In the genomic region with DNA sequence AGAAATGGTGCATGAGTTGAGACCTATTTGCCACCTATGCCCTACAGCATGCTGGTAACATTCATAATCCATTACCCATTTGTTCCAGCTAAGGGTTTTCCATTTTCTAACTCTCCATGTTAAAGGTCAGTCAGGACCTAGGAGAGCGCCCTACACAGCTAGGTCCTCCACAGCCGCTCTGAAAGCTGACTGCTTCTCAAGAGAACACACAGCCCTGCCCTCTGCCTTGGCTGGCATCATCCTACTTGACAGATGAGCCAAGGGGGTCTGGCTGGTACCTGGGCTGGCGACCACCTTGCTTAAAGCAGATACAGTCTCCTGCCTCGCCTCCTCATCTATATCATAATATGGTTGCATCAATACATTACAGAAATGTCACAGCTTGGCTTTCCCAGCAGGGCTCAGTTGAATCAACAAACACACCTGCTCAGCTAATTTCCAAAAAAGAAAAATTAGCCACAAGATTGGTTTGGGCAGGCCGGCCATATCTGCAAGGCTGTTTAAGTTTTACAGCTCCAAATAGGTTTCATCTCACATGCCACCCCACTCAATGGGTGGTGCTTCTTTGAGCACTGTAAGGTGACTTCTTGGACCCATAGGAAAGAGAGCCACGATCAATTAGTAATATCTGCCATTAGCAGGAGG, we compare ENCODE assay signal across 15 cellular contexts. TPM values are rescaled to one million over a fixed set of nuclear protein-coding genes. Genes with fewer than 3 reads are reported as not detected.
DNase-seq lines count a peak whose midpoint lies in the region; ATAC-seq, FAIRE-seq and TF ChIP-seq lines count a peak whose summit lies in the region.
"Had no signal": no experiment of that assay in that cellular context is flagged by ENCODE, and none has a peak within 500 bp of the region (broad histone marks: within the 10 kb centered on the region; RNA-seq: fewer than 3 reads in every experiment).

No MANE protein-coding gene starts in this region.

- H3K9me3 ChIP-seq in GM12878 (replicated peaks; ENCODE audit: control insufficient read depth, insufficient read depth, low read length) (no peaks in the 10 kb centered on the region), BE2C (no peaks in the 10 kb centered on the region; the same call in 1 of the 2 replicates)
- H3K9me3 ChIP-seq: SJSA1 had no signal

- no peak for TF ChIP-seq EP300 in Ishikawa (IDR thresholded peaks at IDR 0.05; ENCODE audit: borderline replicate concordance)
- TF ChIP-seq EP300 in GM12878 (IDR thresholded peaks at IDR 0.05; ENCODE audit: borderline replicate concordance in 1 of 2, control insufficient read depth in 1 of 2, low read depth in 2 of 2, low read length in 2 of 2): no peak

- H3K27me3 ChIP-seq in GM12878 (replicated peaks in 1 of 2; ENCODE audit: control insufficient read depth in 2 of 2, insufficient read depth in 2 of 2, low read length in 1 of 2) (no peaks in the 10 kb centered on the region; a peak in 1 of 4 replicates), BE2C (no peaks in the 10 kb centered on the region)
- H3K27me3 ChIP-seq: SJSA1 had no signal

- no TSS peak for BruUV-seq in GM12878 (replicated peaks; lab: Mats Ljungman, UMichigan)

- H3K79me2 ChIP-seq in GM12878 (ENCODE audit: control insufficient read depth, insufficient read depth, low read length): no peaks in the 10 kb centered on the region

- H3K4me2 ChIP-seq in GM12878 (ENCODE audit: control insufficient read depth, insufficient read depth): no peak overlapping the region

- no peaks in the 10 kb centered on the region for H3K4me1 ChIP-seq in GM12878 (ENCODE audit: control insufficient read depth, insufficient read depth, low read length)
- H3K4me1 ChIP-seq in BE2C: no peaks in the 10 kb centered on the region

- DNase-seq in Caki2 (ENCODE audit: low read depth) (peak; percentile 13), GM12878 (ENCODE audit: low read depth, low spot score) (no peak), left colon (peak in 1 of 2 donors; percentile 10), SHP77 (lab: John Stamatoyannopoulos, UW) (no peak), NCI-H1694 treated with DMSO at 0.1 percent for 48 hours (lab: John Stamatoyannopoulos, UW) (no peak), BE2C (no peak)
- DNase-seq: activated CD4-positive, alpha-beta T cell treated with anti-CD3 and anti-CD28 coated beads, Interleukin-2, amount 50 U/mL, for 1 hour; activated naive CD8-positive, alpha-beta T cell treated with anti-CD3 and anti-CD28 coated beads, Interleukin-2, amount 10 ng/mL, durations not matched to agents 7 days and 5 days; CD8-positive, alpha-beta memory T cell; effector memory CD8-positive, alpha-beta T cell; NCI-H2227 treated with DMSO at 0.1 percent for 48 hours; stimulated activated CD4-positive, alpha-beta T cell treated with anti-CD3 and anti-CD28 coated beads, Interleukin-1b, Interleukin-23, amount 100 ng/mL, for 48 hours had no signal

- no peak for TF ChIP-seq POLR2A in GM12878 (IDR thresholded peaks at IDR 0.05; ENCODE audit: low read depth, low read length)

- intact Hi-C loops in GM12878 (cut with micrococcal nuclease; ENCODE audit: unreplicated experiment) (no loop called here), left colon (cut with DNase I, micrococcal nuclease) (no loop called here)

- in situ Hi-C loops in Caki2 (cut with HindIII; ENCODE audit: low pct_unique_long_range_greater_than_20kb, low sequenced_read_pairs): loop anchor here (25.0 kb wide), 1 partner anchor 109 kb away; no protein-coding TSS in a partner anchor
- in situ Hi-C loops in GM12878 (cut with MboI): no loop called here

- no peaks in the 10 kb centered on the region for H3K36me3 ChIP-seq in GM12878 (ENCODE audit: control insufficient read depth in 2 of 2, insufficient read depth in 2 of 2, low read length in 1 of 2)
- no peaks in the 10 kb centered on the region for H3K36me3 ChIP-seq in BE2C
- H3K36me3 ChIP-seq: SJSA1 had no signal

- RAD21 ChIA-PET in GM12878 (lab: Charles Lee; ENCODE audit: unreplicated experiment): no interaction called here

- TF ChIP-seq RAD21 in Ishikawa (IDR thresholded peaks at IDR 0.05; ENCODE audit: low read depth) (no peak), GM12878 (IDR thresholded peaks at IDR 0.05; ENCODE audit: insufficient read depth, low read depth, low read length) (no peak)

- H3K9ac ChIP-seq in GM12878 (ENCODE audit: control insufficient read depth, insufficient read depth, low read length): no peak overlapping the region

- H3K4me3 ChIP-seq in GM12878: no peak overlapping the region
- no peak overlapping the region for H3K4me3 ChIP-seq in BE2C (ENCODE audit: low read depth, low read length)
- H3K4me3 ChIP-seq: SJSA1 had no signal

- TF ChIP-seq CTCF in GM12878 (IDR thresholded peaks at IDR 0.05 in 2 of 3, conservative IDR thresholded peaks at IDR 0.05 in 1 of 3; ENCODE audit: control insufficient read depth in 2 of 3, extremely low read depth in 1 of 3, insufficient read depth in 1 of 3, low read depth in 3 of 3, low read length in 3 of 3) (no peak), BE2C (IDR thresholded peaks at IDR 0.05; ENCODE audit: low read depth, low read length) (no peak)

- CTCF ChIA-PET in GM12878 (lab: Yijun Ruan, JAX): interaction anchor here (0.6 to 4.0 kb wide), 2 partner anchors 14 to 516 kb away, joined by 3 to 26 read pairs; no protein-coding TSS in a partner anchor

- H2AFZ ChIP-seq in GM12878 (ENCODE audit: control insufficient read depth, low read depth, low read length): no peak overlapping the region

- POLR2A ChIA-PET in GM12878 (lab: Charles Lee): no interaction called here

- no peak for FAIRE-seq in GM12878 (lab: Jason Lieb, UNC)

- SMC1A ChIA-PET in GM12878 (lab: Charles Lee; ENCODE audit: uncharacterized antibody, unreplicated experiment): interaction anchor here (1.5 kb wide), 1 partner anchor 14 kb away, joined by 3 read pairs; no protein-coding TSS in a partner anchor

- 50% methylated on average over 6 of the region's 6 CpGs for WGBS in GM12878 (ENCODE audit: insufficient coverage, insufficient replicate concordance, low lambda C conversion rate, missing lambda C conversion rate)

- H3K27ac ChIP-seq in GM12878 (ENCODE audit: control insufficient read depth, insufficient read depth): no peak overlapping the region
- H3K27ac ChIP-seq: SJSA1 had no signal

- H4K20me1 ChIP-seq in GM12878 (ENCODE audit: control insufficient read depth, insufficient read depth): no peaks in the 10 kb centered on the region

- ATAC-seq in GM12878 (peak; percentile 37; the same call in 1 of the 3 replicates), left colon (peak; percentile 41), GM19397 (IDR thresholded peaks at IDR 0.05; ENCODE audit: unreplicated experiment) (no peak)
- ATAC-seq: effector memory CD8-positive, alpha-beta T cell had no signal

TF ChIP-seq in Ishikawa, 13 proteins besides CTCF, POLR2A, EP300 and RAD21 (continues in another document):
- TF ChIP-seq FOXM1 (IDR thresholded peaks at IDR 0.05; ENCODE audit: borderline replicate concordance, low read depth) (no peak), TEAD4 (IDR thresholded peaks at IDR 0.05) (no peak), CREB1 (IDR thresholded peaks at IDR 0.05; ENCODE audit: low read depth) (no peak), ZBTB7A (IDR thresholded peaks at IDR 0.05; ENCODE audit: low read depth) (no peak), TAF1 (IDR thresholded peaks at IDR 0.05; ENCODE audit: low read depth) (no peak), EGR1 (IDR thresholded peaks at IDR 0.05) (no peak), YY1 (IDR thresholded peaks at IDR 0.05; ENCODE audit: low read depth) (peak; percentile 40; the same call in 1 of the 2 replicates)
- TF ChIP-seq, protein P1, sequence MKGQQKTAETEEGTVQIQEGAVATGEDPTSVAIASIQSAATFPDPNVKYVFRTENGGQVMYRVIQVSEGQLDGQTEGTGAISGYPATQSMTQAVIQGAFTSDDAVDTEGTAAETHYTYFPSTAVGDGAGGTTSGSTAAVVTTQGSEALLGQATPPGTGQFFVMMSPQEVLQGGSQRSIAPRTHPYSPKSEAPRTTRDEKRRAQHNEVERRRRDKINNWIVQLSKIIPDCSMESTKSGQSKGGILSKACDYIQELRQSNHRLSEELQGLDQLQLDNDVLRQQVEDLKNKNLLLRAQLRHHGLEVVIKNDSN (IDR thresholded peaks at IDR 0.05): no peak

TF ChIP-seq in GM12878, 131 proteins besides CTCF, POLR2A, EP300 and RAD21 (continues in another document):
- TF ChIP-seq SP1 (IDR thresholded peaks at IDR 0.05; ENCODE audit: low read depth, low read length): no peak
- no peak for TF ChIP-seq BCL11A (IDR thresholded peaks at IDR 0.05; ENCODE audit: low read depth, low read length)

RNA-seq across cellular contexts. Expression of gene TLL2, which starts 17.3 kb away (rescaled TPM):
- 1.3 and 3.8 TPM in 2 replicates for total RNA-seq in Caki2 (2014; rRNA removed; shearing (Covaris generic); ENCODE audit: low replicate concordance)
- 1.0 and 1.1 TPM in 2 replicates for total RNA-seq in GM12878 (2013; cell fraction: nucleolus; rRNA removed)
- total RNA-seq in GM12878 (2014; rRNA removed): 0.33 and 0.34 TPM in 2 replicates
- total RNA-seq in GM12878 (2014; rRNA removed; fragmentation: Illumina TruSeq; extraction: Trizol): 0.14 and 0.22 TPM in 2 replicates
- total RNA-seq in GM12878 (2021): 0.51 and 0.72 TPM in 2 replicates
- 0.03 TPM for polyA plus RNA-seq in GM12878 (2011; ENCODE audit: low read depth)
- polyA plus RNA-seq in GM12878 (2011; rRNA removed): 0.33 and 0.71 TPM in 2 replicates
- polyA plus RNA-seq in GM12878 (2011; cell fraction: cytosol; rRNA removed): 0.33 and 0.57 TPM in 2 replicates
- 1.2 and 1.8 TPM in 2 replicates for polyA plus RNA-seq in GM12878 (2011; cell fraction: nucleus; rRNA removed)
- polyA plus RNA-seq in GM12878 (2012): 0.18 and 0.28 TPM in 2 replicates
- polyA plus RNA-seq in GM12878 (2014; fragmentation: Illumina TruSeq; extraction: Trizol): 0.31 and 0.55 TPM in 2 replicates
- under 1 TPM; 0.02 to 0.29 TPM for polyA plus RNA-seq in GM12878 (2014; fragmentation: Nextera tagmentation; extraction: Ambion mirVana)
- 0.78 and 0.80 TPM in 2 replicates for polyA plus RNA-seq in GM12878 (2014; rRNA removed)
- 1 to 10 TPM; 1.5 to 2.1 TPM for polyA plus RNA-seq in GM12878 (2016; fragmentation: Nextera tagmentation; extraction: Ambion mirVana)
- polyA minus RNA-seq in GM12878 (2011; rRNA and poly(A)+ RNA removed): 0.29 and 0.52 TPM in 2 replicates
- polyA minus RNA-seq in GM12878 (2011; cell fraction: cytosol; rRNA and poly(A)+ RNA removed): not detected in 2 replicates
- polyA minus RNA-seq in GM12878 (2011; cell fraction: nucleus; rRNA and poly(A)+ RNA removed): 0.97 and 2.4 TPM in 2 replicates
- under 1 TPM; 0.34 to 0.37 TPM for total RNA-seq in left colon
- polyA plus RNA-seq in BE2C (2012; ENCODE audit: insufficient read depth, insufficient read length, low read depth): not detected
- total RNA-seq: activated naive CD8-positive, alpha-beta T cell treated with anti-CD3 and anti-CD28 coated beads, Interleukin-2, amount 10 ng/mL, durations not matched to agents 7 days and 5 days; SJSA1 had no signal
- polyA plus RNA-seq: CD8-positive, alpha-beta memory T cell had no signal
